ENCODE assay signal across 1 cellular context in the genomic region with DNA sequence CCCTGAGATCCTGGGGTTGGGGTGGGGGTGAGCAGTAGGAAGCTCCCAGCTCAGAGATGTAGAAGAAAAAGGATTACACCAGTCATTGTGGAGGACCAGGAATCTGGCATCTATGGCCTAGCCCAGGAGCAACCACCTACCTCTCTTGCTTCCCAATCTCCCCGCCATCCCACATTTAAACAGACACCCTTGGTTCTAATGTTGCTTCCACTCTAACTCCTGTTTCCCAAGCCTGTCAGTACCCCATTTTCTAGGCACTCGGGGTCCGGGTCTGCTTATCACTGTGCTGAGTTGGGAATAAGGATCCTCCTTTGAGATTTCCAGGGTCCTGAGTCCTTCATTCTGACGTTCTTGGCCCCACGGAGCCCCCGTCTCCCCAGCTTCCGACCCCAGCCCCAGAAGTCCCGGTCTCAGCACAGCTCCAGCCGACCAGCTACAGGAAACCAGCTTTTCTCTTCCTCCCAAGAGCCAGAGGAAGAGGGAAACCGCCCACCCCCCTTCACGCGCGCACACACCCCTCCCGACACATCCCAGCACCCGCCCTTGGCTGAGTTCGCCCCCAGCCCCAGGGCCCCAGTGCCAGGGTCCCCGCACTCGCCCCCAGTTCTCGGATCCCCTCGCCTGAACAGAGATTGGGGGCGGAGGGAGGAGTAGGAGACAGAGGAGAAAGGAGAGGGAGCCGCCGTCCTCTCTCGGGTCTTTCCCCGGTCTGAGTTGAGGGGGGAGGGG.
TF ChIP-seq lines count a peak whose summit lies in the region.

No MANE protein-coding gene starts in this region.

TF ChIP-seq in A549, 52 proteins besides CTCF, POLR2A, EP300 and RAD21:
- no peak for TF ChIP-seq FOSB (CRISPR knock-in tag; IDR thresholded peaks at IDR 0.05)
- no peak for TF ChIP-seq PBX3 (IDR thresholded peaks at IDR 0.05)
- TF ChIP-seq HOXB5 (CRISPR knock-in tag; IDR thresholded peaks at IDR 0.05) = no peak
- no peak for TF ChIP-seq NPAS2 (CRISPR knock-in tag; IDR thresholded peaks at IDR 0.05; ENCODE audit: borderline replicate concordance)
- TF ChIP-seq RFX5 (IDR thresholded peaks at IDR 0.05) = no peak
- no peak for TF ChIP-seq HES2 (IDR thresholded peaks at IDR 0.05)
- TF ChIP-seq CEBPB (IDR thresholded peaks at IDR 0.05) = no peak
- no peak for TF ChIP-seq PHF8 (IDR thresholded peaks at IDR 0.05; ENCODE audit: borderline replicate concordance, low read depth)
- TF ChIP-seq TP53 (CRISPR knock-in tag; IDR thresholded peaks at IDR 0.05) = no peak
- no peak for TF ChIP-seq CBX2 (IDR thresholded peaks at IDR 0.05; ENCODE audit: borderline replicate concordance, low read depth)
- TF ChIP-seq CHD2 (IDR thresholded peaks at IDR 0.05; ENCODE audit: low read length, partially characterized antibody) = no peak
- TF ChIP-seq ZNF302 (CRISPR knock-in tag; IDR thresholded peaks at IDR 0.05) = no peak
- no peak for TF ChIP-seq NR3C1 (IDR thresholded peaks at IDR 0.05)
- no peak for TF ChIP-seq ZC3H11A (IDR thresholded peaks at IDR 0.05)
- no peak for TF ChIP-seq HOXA7 (CRISPR knock-in tag; IDR thresholded peaks at IDR 0.05)
- no peak for TF ChIP-seq ESRRA (IDR thresholded peaks at IDR 0.05; ENCODE audit: borderline replicate concordance, low read length)
- TF ChIP-seq, protein P1, sequence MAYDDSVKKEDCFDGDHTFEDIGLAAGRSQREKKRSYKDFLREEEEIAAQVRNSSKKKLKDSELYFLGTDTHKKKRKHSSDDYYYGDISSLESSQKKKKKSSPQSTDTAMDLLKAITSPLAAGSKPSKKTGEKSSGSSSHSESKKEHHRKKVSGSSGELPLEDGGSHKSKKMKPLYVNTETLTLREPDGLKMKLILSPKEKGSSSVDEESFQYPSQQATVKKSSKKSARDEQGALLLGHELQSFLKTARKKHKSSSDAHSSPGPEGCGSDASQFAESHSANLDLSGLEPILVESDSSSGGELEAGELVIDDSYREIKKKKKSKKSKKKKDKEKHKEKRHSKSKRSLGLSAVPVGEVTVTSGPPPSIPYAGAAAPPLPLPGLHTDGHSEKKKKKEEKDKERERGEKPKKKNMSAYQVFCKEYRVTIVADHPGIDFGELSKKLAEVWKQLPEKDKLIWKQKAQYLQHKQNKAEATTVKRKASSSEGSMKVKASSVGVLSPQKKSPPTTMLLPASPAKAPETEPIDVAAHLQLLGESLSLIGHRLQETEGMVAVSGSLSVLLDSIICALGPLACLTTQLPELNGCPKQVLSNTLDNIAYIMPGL (CRISPR knock-in tag; IDR thresholded peaks at IDR 0.05; ENCODE audit: borderline replicate concordance) = no peak
